In genomic region chr3:154121236-154122095, GRCh38 we compare ENCODE assay signal across 8 cellular contexts. TPM values are rescaled to one million over a fixed set of nuclear protein-coding genes. Genes with fewer than 3 reads are reported as not detected.
DNase-seq lines count a peak whose midpoint lies in the region; ATAC-seq and TF ChIP-seq lines count a peak whose summit lies in the region.

A gene with protein sequence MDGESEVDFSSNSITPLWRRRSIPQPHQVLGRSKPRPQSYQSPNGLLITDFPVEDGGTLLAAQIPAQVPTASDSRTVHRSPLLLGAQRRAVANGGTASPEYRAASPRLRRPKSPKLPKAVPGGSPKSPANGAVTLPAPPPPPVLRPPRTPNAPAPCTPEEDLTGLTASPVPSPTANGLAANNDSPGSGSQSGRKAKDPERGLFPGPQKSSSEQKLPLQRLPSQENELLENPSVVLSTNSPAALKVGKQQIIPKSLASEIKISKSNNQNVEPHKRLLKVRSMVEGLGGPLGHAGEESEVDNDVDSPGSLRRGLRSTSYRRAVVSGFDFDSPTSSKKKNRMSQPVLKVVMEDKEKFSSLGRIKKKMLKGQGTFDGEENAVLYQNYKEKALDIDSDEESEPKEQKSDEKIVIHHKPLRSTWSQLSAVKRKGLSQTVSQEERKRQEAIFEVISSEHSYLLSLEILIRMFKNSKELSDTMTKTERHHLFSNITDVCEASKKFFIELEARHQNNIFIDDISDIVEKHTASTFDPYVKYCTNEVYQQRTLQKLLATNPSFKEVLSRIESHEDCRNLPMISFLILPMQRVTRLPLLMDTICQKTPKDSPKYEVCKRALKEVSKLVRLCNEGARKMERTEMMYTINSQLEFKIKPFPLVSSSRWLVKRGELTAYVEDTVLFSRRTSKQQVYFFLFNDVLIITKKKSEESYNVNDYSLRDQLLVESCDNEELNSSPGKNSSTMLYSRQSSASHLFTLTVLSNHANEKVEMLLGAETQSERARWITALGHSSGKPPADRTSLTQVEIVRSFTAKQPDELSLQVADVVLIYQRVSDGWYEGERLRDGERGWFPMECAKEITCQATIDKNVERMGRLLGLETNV (plus strand): TSS chr3:154121390. CDS start chr3:154121993, 603 bp downstream.

- TF ChIP-seq CTCF in GM20000 (IDR thresholded peaks at IDR 0.05; ENCODE audit: extremely low read depth, missing control alignments): no peak
- TF ChIP-seq CTCF in omental fat pad (IDR thresholded peaks at IDR 0.05): no peak
- TF ChIP-seq CTCF in suprapubic skin (IDR thresholded peaks at IDR 0.05): no peak

- H3K9ac ChIP-seq in HUES48 (ENCODE audit: low read depth, low read length): peak within 1 kb of the TSS; percentile 73

- H3K4me3 ChIP-seq in HUES48 (ENCODE audit: low read depth, low read length) (peak within 1 kb of the TSS; percentile 94), SJCRH30 (peak within 1 kb of the TSS; percentile 90), suprapubic skin (peak within 1 kb of the TSS; percentile 76)

- DNase-seq in CD1c-positive myeloid dendritic cell (ENCODE audit: extremely low spot score) (peak; percentile 56), GM20000 (ENCODE audit: low spot score) (peak; percentile 82), SJCRH30 (peak; percentile 82 to 83), globus pallidus (ENCODE audit: low spot score) (peak; percentile 73), omental fat pad (ENCODE audit: low spot score) (peak; percentile 77), suprapubic skin (ENCODE audit: low spot score in 2 of 2) (peak; percentile 92 to 94)
- peak; percentile 66 for DNase-seq in activated naive CD4-positive, alpha-beta T cell treated with Interleukin-2 at 50 U/mL for 16 hours

- peaks cover 21% of the 10 kb centered on the region; the same call in 1 of the 2 replicates for H3K4me1 ChIP-seq in HUES48 (ENCODE audit: control insufficient read depth, insufficient read depth, low read length)
- H3K4me1 ChIP-seq in SJCRH30: 0 out of 2 replicates have a peak, but pooled peaks cover 4% of the 10 kb centered on the region
- peaks cover 34% of the 10 kb centered on the region for H3K4me1 ChIP-seq in suprapubic skin

- TF ChIP-seq POLR2A in suprapubic skin (IDR thresholded peaks at IDR 0.05): no peak

- H3K27ac ChIP-seq in HUES48 (ENCODE audit: low read depth, low read length) (peak within 1 kb of the TSS; percentile 63), SJCRH30 (peak within 1 kb of the TSS; percentile 68), suprapubic skin (peak within 1 kb of the TSS; percentile 73)

- H3K27me3 ChIP-seq in HUES48 (ENCODE audit: control insufficient read depth, insufficient read depth, low read length): peaks cover 33% of the 10 kb centered on the region
- no peaks in the 10 kb centered on the region for H3K27me3 ChIP-seq in SJCRH30
- no peaks in the 10 kb centered on the region for H3K27me3 ChIP-seq in suprapubic skin

- H3K9me3 ChIP-seq in HUES48 (ENCODE audit: control insufficient read depth, insufficient read depth, low read length): no peaks in the 10 kb centered on the region
- H3K9me3 ChIP-seq in SJCRH30 (replicated peaks): no peaks in the 10 kb centered on the region
- H3K9me3 ChIP-seq in suprapubic skin: no peaks in the 10 kb centered on the region

- no peaks in the 10 kb centered on the region for H3K36me3 ChIP-seq in HUES48 (ENCODE audit: control insufficient read depth, insufficient read depth, low read length)
- no peaks in the 10 kb centered on the region for H3K36me3 ChIP-seq in SJCRH30
- no peaks in the 10 kb centered on the region for H3K36me3 ChIP-seq in suprapubic skin

- TF ChIP-seq EP300 in suprapubic skin (IDR thresholded peaks at IDR 0.05): no peak

- ATAC-seq in omental fat pad (ENCODE audit: low FRiP score): peak; percentile 91

- 2% methylated on average over 27 of the region's 82 CpGs for WGBS in suprapubic skin

RNA-seq across cellular contexts. Expression of the gene that starts here (rescaled TPM):
- 14.3 and 19.4 TPM in 2 replicates for total RNA-seq in SJCRH30 (2014; rRNA removed; shearing (Covaris generic))
- total RNA-seq in omental fat pad: 10 to 100 TPM; 12.0 to 26.9 (median 14.1) TPM
- 10 to 100 TPM; 30.6 to 49.3 (median 37.8) TPM for total RNA-seq in suprapubic skin

Comparison
In these comparisons a context has a peak if more than half of its experiments do, and no peak if none do; other contexts are left out.
1. Peak in every context shown above with its lines: DNase-seq, ATAC-seq, H3K4me3 ChIP-seq and H3K27ac ChIP-seq.